Comparison of ENCODE assay signal across 17 cellular contexts in genomic region chr1:115879977-115880376, GRCh38. TPM values are rescaled to one million over a fixed set of nuclear protein-coding genes. Genes with fewer than 3 reads are reported as not detected.
DNase-seq lines count a peak whose midpoint lies in the region; ATAC-seq and TF ChIP-seq lines count a peak whose summit lies in the region.
"Had no signal": no experiment of that assay in that cellular context is flagged by ENCODE, and none has a peak within 500 bp of the region (broad histone marks: within the 10 kb centered on the region; RNA-seq: fewer than 3 reads in every experiment).

No MANE protein-coding gene starts in this region.

- ATAC-seq in HG03135 (IDR thresholded peaks at IDR 0.05; ENCODE audit: unreplicated experiment) (no peak), GM18873 (IDR thresholded peaks at IDR 0.05; ENCODE audit: low FRiP score, unreplicated experiment) (no peak)
- ATAC-seq: SK-N-SH treated with all-trans-retinoic acid at 6 μM for 48 hours, upper lobe of right lung had no signal

- H3K4me1 Mint-ChIP-seq in H9: peaks cover 3 to 6% of the 10 kb centered on the region in 2 experiments
- H3K4me1 Mint-ChIP-seq: activated CD4-positive, alpha-beta memory T cell treated with anti-CD3 and anti-CD28 coated beads, Interleukin-2, amount 10 ng/mL, durations not matched to agents 7 days and 5 days; CD4-positive, CD25-positive, alpha-beta regulatory T cell had no signal

- no peaks in the 10 kb centered on the region for H3K9me3 ChIP-seq in H9 (ENCODE audit: control insufficient read depth, low read depth, low read length)
- H3K9me3 ChIP-seq in OCI-LY3 (ENCODE audit: insufficient read depth, low read length): no peaks in the 10 kb centered on the region
- H3K9me3 ChIP-seq: left lung, upper lobe of right lung had no signal

- H3K14ac ChIP-seq in H9 (ENCODE audit: insufficient read depth, low read length): no peak overlapping the region

- H3K23me2 ChIP-seq in H9 (ENCODE audit: insufficient read length, low read depth, low read length, poor library complexity, severe bottlenecking): no peaks in the 10 kb centered on the region

- no peak overlapping the region for H3K4me3 ChIP-seq in OCI-LY3 (ENCODE audit: low read length)
- H3K4me3 ChIP-seq: left lung, upper lobe of right lung had no signal

- no peak overlapping the region for H4K8ac ChIP-seq in H9 (replicated peaks; ENCODE audit: insufficient read length, low read depth, low read length)

- H3K27ac ChIP-seq in H9 (ENCODE audit: insufficient read length, low read depth, low read length) (no peak overlapping the region), OCI-LY3 (ENCODE audit: low read length) (no peak overlapping the region)
- H3K27ac ChIP-seq: left lung, upper lobe of right lung had no signal

- H2BK12ac ChIP-seq in H9 (ENCODE audit: insufficient read length, low read depth, low read length): no peak overlapping the region

- H3K27ac Mint-ChIP-seq in H9: no peak overlapping the region
- H3K27ac Mint-ChIP-seq: activated CD4-positive, alpha-beta memory T cell treated with anti-CD3 and anti-CD28 coated beads, Interleukin-2, amount 10 ng/mL, durations not matched to agents 7 days and 5 days; CD4-positive, CD25-positive, alpha-beta regulatory T cell; stimulated activated naive CD8-positive, alpha-beta T cell treated with anti-CD3 and anti-CD28 coated beads, Interleukin-15, Interleukin-2, amounts not matched to agents 100 ng/mL and 50 ng/mL, for 24 hours had no signal

- peak; percentile 47; the same call in 2 of the 3 replicates for TF ChIP-seq CTCF in H9 (conservative IDR thresholded peaks at IDR 0.05)
- TF ChIP-seq CTCF in OCI-LY3 (IDR thresholded peaks at IDR 0.05; ENCODE audit: low read depth, low read length): 0 out of 2 replicates have a peak, but pooled peaks have one; percentile 12

- H2BK15ac ChIP-seq in H9 (ENCODE audit: low read depth, low read length): no peak overlapping the region

- no CpG with 5 or more reads among the region's 1 CpG for WGBS in H9 (ENCODE audit: extremely low coverage, insufficient read length, low lambda C conversion rate)

- H4K20me1 ChIP-seq in H9 (ENCODE audit: control insufficient read depth, insufficient read depth, insufficient read length) (no peaks in the 10 kb centered on the region), OCI-LY3 (ENCODE audit: insufficient read depth, low read length) (no peaks in the 10 kb centered on the region)

- no peak overlapping the region for H3K4me2 ChIP-seq in H9 (ENCODE audit: insufficient read depth, insufficient read length, low read length)
- no peak overlapping the region for H3K4me2 ChIP-seq in OCI-LY3 (ENCODE audit: low read length)

- no peak overlapping the region for H2AK5ac ChIP-seq in H9 (ENCODE audit: insufficient read length, low read length)

- H3K9me3 Mint-ChIP-seq in H9: no peaks in the 10 kb centered on the region
- H3K9me3 Mint-ChIP-seq: activated CD4-positive, alpha-beta memory T cell treated with anti-CD3 and anti-CD28 coated beads, Interleukin-2, amount 10 ng/mL, durations not matched to agents 7 days and 5 days; stimulated activated naive CD8-positive, alpha-beta T cell treated with anti-CD3 and anti-CD28 coated beads, Interleukin-15, Interleukin-2, amounts not matched to agents 100 ng/mL and 50 ng/mL, for 24 hours had no signal

- no peak overlapping the region for H3K56ac ChIP-seq in H9 (ENCODE audit: insufficient read length, low read depth, low read length)

- no peak overlapping the region for H2BK5ac ChIP-seq in H9 (ENCODE audit: insufficient read length, low read length)

- no peaks in the 10 kb centered on the region for H3K79me1 ChIP-seq in H9 (ENCODE audit: insufficient read depth, low read depth, low read length, poor library complexity, severe bottlenecking)

- no peak overlapping the region for H3K23ac ChIP-seq in H9 (ENCODE audit: insufficient read length, low read depth, low read length)

- no peaks in the 10 kb centered on the region for H3K36me3 ChIP-seq in OCI-LY3 (replicated peaks; ENCODE audit: low read depth, low read length)
- H3K36me3 ChIP-seq: left lung, upper lobe of right lung had no signal

- H3K9ac ChIP-seq in H9 (ENCODE audit: extremely low read depth, insufficient read length, low read length) (no peak overlapping the region), OCI-LY3 (ENCODE audit: low read length) (no peak overlapping the region)

- no peaks in the 10 kb centered on the region for H3K27me3 Mint-ChIP-seq in H9 (ENCODE audit: low read depth)

- no peaks in the 10 kb centered on the region for H3K27me3 ChIP-seq in H9 (ENCODE audit: insufficient read depth, low read length)
- H3K27me3 ChIP-seq in OCI-LY3 (ENCODE audit: low read depth, low read length): no peaks in the 10 kb centered on the region
- H3K27me3 ChIP-seq: left lung, upper lobe of right lung had no signal

- H3K4me1 ChIP-seq in H9 (ENCODE audit: insufficient read depth, low read length): peaks cover 3% of the 10 kb centered on the region; the same call in 1 of the 2 replicates
- H3K4me1 ChIP-seq in OCI-LY3 (ENCODE audit: low read length): no peaks in the 10 kb centered on the region
- H3K4me1 ChIP-seq: upper lobe of right lung had no signal

- no peak overlapping the region for H4K5ac ChIP-seq in H9 (ENCODE audit: insufficient read length, low read depth, low read length)

- H3K18ac ChIP-seq in H9 (ENCODE audit: insufficient read length, low read depth, low read length): no peak overlapping the region

- no peak overlapping the region for H3K4me3 Mint-ChIP-seq in H9
- H3K4me3 Mint-ChIP-seq: activated CD4-positive, alpha-beta memory T cell treated with anti-CD3 and anti-CD28 coated beads, Interleukin-2, amount 10 ng/mL, durations not matched to agents 7 days and 5 days; CD4-positive, CD25-positive, alpha-beta regulatory T cell; stimulated activated naive CD8-positive, alpha-beta T cell treated with anti-CD3 and anti-CD28 coated beads, Interleukin-15, Interleukin-2, amounts not matched to agents 100 ng/mL and 50 ng/mL, for 24 hours had no signal

- DNase-seq in NCI-H524 (lab: John Stamatoyannopoulos, UW) (peak; percentile 3 to 37), NCI-H524 treated with DMSO at 0.1 percent for 48 hours (lab: John Stamatoyannopoulos, UW) (no peak), H9 (peak; percentile 41), iPS-NIHi7 (ENCODE audit: extremely low spot score) (peak; percentile 49), NCI-H345 (lab: John Stamatoyannopoulos, UW) (no peak)
- DNase-seq: activated CD4-positive, alpha-beta memory T cell treated with anti-CD3 and anti-CD28 coated beads, Interleukin-2, amount 10 ng/mL, durations not matched to agents 7 days and 5 days; CD4-positive, CD25-positive, alpha-beta regulatory T cell; cerebellar nuclear complex; GF-D8; left lung; MM.1S; upper lobe of right lung had no signal

- H2BK120ac ChIP-seq in H9 (ENCODE audit: low read depth, low read length, poor library complexity, severe bottlenecking): no peak overlapping the region

- H3K79me2 ChIP-seq in H9 (ENCODE audit: insufficient read depth, low read length) (no peaks in the 10 kb centered on the region), OCI-LY3 (ENCODE audit: low read length) (no peaks in the 10 kb centered on the region)

- no peak overlapping the region for H3T11ph ChIP-seq in H9 (ENCODE audit: low read length)

- no peak overlapping the region for H4K91ac ChIP-seq in H9 (ENCODE audit: insufficient read length, low read depth, low read length)

- H2AFZ ChIP-seq in H9 (ENCODE audit: low read length): no peak overlapping the region
- no peak overlapping the region for H2AFZ ChIP-seq in OCI-LY3 (ENCODE audit: low read depth, low read length)

- no peak overlapping the region for H2BK20ac ChIP-seq in H9 (ENCODE audit: low read depth, low read length, poor library complexity, severe bottlenecking)

- no peak overlapping the region for H3K4ac ChIP-seq in H9 (ENCODE audit: low read depth, low read length)

- no peaks in the 10 kb centered on the region for H3K36me3 Mint-ChIP-seq in H9 (ENCODE audit: insufficient read depth in 1 of 3, low read depth in 3 of 3)
- H3K36me3 Mint-ChIP-seq: CD4-positive, CD25-positive, alpha-beta regulatory T cell had no signal

RNA-seq across cellular contexts. Expression of gene NHLH2, which starts 39.1 kb away (rescaled TPM):
- 1.1 and 1.2 TPM in 2 replicates for total RNA-seq in H9 (2021)
- total RNA-seq: activated CD4-positive, alpha-beta memory T cell treated with anti-CD3 and anti-CD28 coated beads, Interleukin-2, amount 10 ng/mL, durations not matched to agents 7 days and 5 days; CD4-positive, CD25-positive, alpha-beta regulatory T cell; left lung had no signal

Comparison
In these comparisons a context has a peak if more than half of its experiments do, and no peak if none do; other contexts are left out.
1. DNase-seq: peak in NCI-H524 (2 of 2), H9 (single experiment) and iPS-NIHi7 (single experiment); none in NCI-H524 treated with DMSO at 0.1 percent for 48 hours (single experiment) and NCI-H345 (single experiment).